ENCODE assay signal across 18 cellular contexts in genomic region chr15:80560601-80561025, GRCh38.
"Had no signal": no experiment of that assay in that cellular context is flagged by ENCODE, and none has a peak within 500 bp of the region (broad histone marks: within the 10 kb centered on the region; RNA-seq: fewer than 3 reads in every experiment).

No MANE protein-coding gene starts in this region.

- ATAC-seq: activated CD4-positive, alpha-beta T cell treated with anti-CD3 and anti-CD28 coated beads for 36 hours; gastroesophageal sphincter had no signal

- H3K36me3 Mint-ChIP-seq: natural killer cell treated with Interleukin-12 subunit alpha and Interleukin-12 subunit beta and Interleukin-15 and Interleukin-18, amount 100 ng/mL, for 72 hours had no signal

- H2AFZ ChIP-seq: hepatocyte had no signal

- H3K27me3 ChIP-seq: gastroesophageal sphincter, hepatocyte, right lobe of liver, testis had no signal

- H3K79me2 ChIP-seq: hepatocyte had no signal

- H3K4me3 ChIP-seq: gastroesophageal sphincter, hepatocyte, lung, prostate gland, right lobe of liver, spleen, testis had no signal

- H3K27ac ChIP-seq: gastroesophageal sphincter, hepatocyte, prostate gland, right lobe of liver, spleen, testis, WERI-Rb-1 had no signal

- H3K4me1 ChIP-seq: gastroesophageal sphincter, prostate gland, right lobe of liver had no signal

- H3K4me1 Mint-ChIP-seq: activated CD4-positive, alpha-beta T cell treated with anti-CD3 and anti-CD28 coated beads for 36 hours had no signal

- H3K4me3 Mint-ChIP-seq: activated CD4-positive, alpha-beta T cell treated with anti-CD3 and anti-CD28 coated beads for 36 hours; activated CD8-positive, alpha-beta T cell treated with anti-CD3 and anti-CD28 coated beads, Interleukin-2, amount 10 ng/mL, durations not matched to agents 7 days and 5 days; natural killer cell treated with Interleukin-12 subunit alpha and Interleukin-12 subunit beta and Interleukin-15 and Interleukin-18, amount 100 ng/mL, for 72 hours had no signal

- H3K9me3 Mint-ChIP-seq: natural killer cell treated with Interleukin-12 subunit alpha and Interleukin-12 subunit beta and Interleukin-15 and Interleukin-18, amount 100 ng/mL, for 72 hours had no signal

- H3K9me3 ChIP-seq: gastroesophageal sphincter, prostate gland, right lobe of liver, spleen, testis had no signal

- H3K4me2 ChIP-seq: hepatocyte had no signal

- DNase-seq: activated CD4-positive, alpha-beta T cell treated with anti-CD3 and anti-CD28 coated beads for 36 hours; activated CD8-positive, alpha-beta memory T cell treated with anti-CD3 and anti-CD28 coated beads, Interleukin-2, amount 50 U/mL, for 48 hours; activated CD8-positive, alpha-beta T cell treated with anti-CD3 and anti-CD28 coated beads, Interleukin-2, amount 10 ng/mL, durations not matched to agents 7 days and 5 days; central memory CD4-positive, alpha-beta T cell; effector memory CD4-positive, alpha-beta T cell; occipital lobe; right lobe of liver; spleen; stimulated activated CD4-positive, alpha-beta T cell treated with anti-CD3 and anti-CD28 coated beads, Interleukin-1b, Interleukin-23, amount 100 ng/mL, for 48 hours; stimulated activated naive CD4-positive, alpha-beta T cell treated with Interleukin-2 at 50 U/mL for 16 hours; SW 1271; testis; WERI-Rb-1 had no signal

- H3K36me3 ChIP-seq: prostate gland, right lobe of liver, spleen had no signal

- H3K27ac Mint-ChIP-seq: activated CD4-positive, alpha-beta T cell treated with anti-CD3 and anti-CD28 coated beads for 36 hours; activated CD8-positive, alpha-beta T cell treated with anti-CD3 and anti-CD28 coated beads, Interleukin-2, amount 10 ng/mL, durations not matched to agents 7 days and 5 days; natural killer cell treated with Interleukin-12 subunit alpha and Interleukin-12 subunit beta and Interleukin-15 and Interleukin-18, amount 100 ng/mL, for 72 hours had no signal
